Comparison of ENCODE assay signal across 21 cellular contexts in the genomic region with DNA sequence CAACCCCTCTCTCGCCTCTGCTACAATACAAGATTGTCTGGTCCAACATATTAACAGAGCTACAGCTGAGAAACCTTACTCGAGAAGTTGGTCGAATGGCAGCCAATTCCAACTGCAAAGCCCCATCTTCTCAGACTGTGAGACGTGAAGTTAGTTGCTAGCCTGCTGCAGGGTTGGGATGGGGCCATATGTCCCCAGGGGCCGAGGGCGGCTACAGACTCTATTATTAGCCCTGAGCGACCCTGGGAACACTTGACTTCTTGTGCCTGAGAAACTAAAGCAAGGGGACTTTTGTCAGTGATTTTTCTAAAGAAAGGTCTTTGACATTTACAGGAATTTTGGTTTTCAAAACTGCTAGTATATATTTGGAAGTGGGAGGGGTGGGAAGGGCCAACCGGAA.
"Had no signal": no experiment of that assay in that cellular context is flagged by ENCODE, and none has a peak within 500 bp of the region (broad histone marks: within the 10 kb centered on the region; RNA-seq: fewer than 3 reads in every experiment).

No MANE protein-coding gene starts in this region.

- H3K36me3 Mint-ChIP-seq: activated naive CD8-positive, alpha-beta T cell treated with anti-CD3 and anti-CD28 coated beads for 36 hours; natural killer cell; stimulated activated effector memory CD8-positive, alpha-beta T cell treated with anti-CD3 and anti-CD28 coated beads, Interleukin-12 subunit alpha, Interleukin-12 subunit beta, amount 100 ng/mL, for 72 hours had no signal

- H3K9me3 ChIP-seq: colonic mucosa, gastroesophageal sphincter, testis, upper lobe of right lung had no signal

- H3K9me3 Mint-ChIP-seq: activated B cell treated with CpG ODN at 0.5 μM for 24 hours; activated CD4-positive, alpha-beta memory T cell treated with anti-CD3 and anti-CD28 coated beads, Interleukin-2, amount 10 ng/mL, durations not matched to agents 7 days and 5 days; activated naive CD8-positive, alpha-beta T cell treated with anti-CD3 and anti-CD28 coated beads for 36 hours; natural killer cell; stimulated activated effector memory CD8-positive, alpha-beta T cell treated with anti-CD3 and anti-CD28 coated beads, Interleukin-12 subunit alpha, Interleukin-12 subunit beta, amount 100 ng/mL, for 72 hours had no signal

- H3K4me1 ChIP-seq: colonic mucosa, gastroesophageal sphincter, testis had no signal

- H3K27ac ChIP-seq: colonic mucosa, testis, upper lobe of right lung had no signal

- H3K27ac Mint-ChIP-seq: activated B cell treated with CpG ODN at 0.5 μM for 24 hours; activated CD4-positive, alpha-beta memory T cell treated with anti-CD3 and anti-CD28 coated beads, Interleukin-2, amount 10 ng/mL, durations not matched to agents 7 days and 5 days; activated CD8-positive, alpha-beta memory T cell treated with anti-CD3 and anti-CD28 coated beads, Interleukin-2, amount 10 ng/mL, durations not matched to agents 7 days and 5 days; activated naive CD8-positive, alpha-beta T cell treated with anti-CD3 and anti-CD28 coated beads for 36 hours; natural killer cell; stimulated activated effector memory CD8-positive, alpha-beta T cell treated with anti-CD3 and anti-CD28 coated beads, Interleukin-12 subunit alpha, Interleukin-12 subunit beta, amount 100 ng/mL, for 72 hours had no signal

- H3K36me3 ChIP-seq: colonic mucosa, gastroesophageal sphincter had no signal

- DNase-seq: activated B cell treated with CpG ODN at 0.5 μM for 24 hours; activated CD4-positive, alpha-beta memory T cell treated with anti-CD3 and anti-CD28 coated beads, Interleukin-2, amount 10 ng/mL, durations not matched to agents 7 days and 5 days; activated CD4-positive, alpha-beta T cell treated with anti-CD3 and anti-CD28 coated beads for 4 hours; activated CD8-positive, alpha-beta memory T cell treated with anti-CD3 and anti-CD28 coated beads, Interleukin-2, amount 10 ng/mL, durations not matched to agents 7 days and 5 days; activated naive CD4-positive, alpha-beta T cell; activated naive CD8-positive, alpha-beta T cell treated with anti-CD3 and anti-CD28 coated beads for 36 hours; amniotic stem cell; caudate nucleus; colonic mucosa; mesendoderm; natural killer cell; nucleus accumbens; retina; small intestine; stimulated activated CD4-positive, alpha-beta T cell treated with anti-CD3 and anti-CD28 coated beads, Interleukin-4, amount 100 ng/mL, for 24 hours; T-helper 1 cell; T-helper 9 cell; testis; upper lobe of right lung had no signal

- H3K4me3 ChIP-seq: colonic mucosa, gastroesophageal sphincter, testis, upper lobe of right lung had no signal

- H3K4me3 Mint-ChIP-seq: activated B cell treated with CpG ODN at 0.5 μM for 24 hours; activated CD4-positive, alpha-beta memory T cell treated with anti-CD3 and anti-CD28 coated beads, Interleukin-2, amount 10 ng/mL, durations not matched to agents 7 days and 5 days; activated CD8-positive, alpha-beta memory T cell treated with anti-CD3 and anti-CD28 coated beads, Interleukin-2, amount 10 ng/mL, durations not matched to agents 7 days and 5 days; activated naive CD8-positive, alpha-beta T cell treated with anti-CD3 and anti-CD28 coated beads for 36 hours; natural killer cell; stimulated activated effector memory CD8-positive, alpha-beta T cell treated with anti-CD3 and anti-CD28 coated beads, Interleukin-12 subunit alpha, Interleukin-12 subunit beta, amount 100 ng/mL, for 72 hours had no signal

- FAIRE-seq: small intestine had no signal

- ATAC-seq: activated CD8-positive, alpha-beta memory T cell treated with anti-CD3 and anti-CD28 coated beads, Interleukin-2, amount 10 ng/mL, durations not matched to agents 7 days and 5 days; gastroesophageal sphincter; natural killer cell; stimulated activated effector memory CD8-positive, alpha-beta T cell treated with anti-CD3 and anti-CD28 coated beads, Interleukin-12 subunit alpha, Interleukin-12 subunit beta, amount 100 ng/mL, for 72 hours; upper lobe of right lung had no signal

- H3K27me3 Mint-ChIP-seq: activated B cell treated with CpG ODN at 0.5 μM for 24 hours; activated CD8-positive, alpha-beta memory T cell treated with anti-CD3 and anti-CD28 coated beads, Interleukin-2, amount 10 ng/mL, durations not matched to agents 7 days and 5 days had no signal

- H3K27me3 ChIP-seq: colonic mucosa, gastroesophageal sphincter, testis, upper lobe of right lung had no signal
